Comparison of ENCODE assay signal across 21 cellular contexts in genomic region chr4:24561438-24562139, GRCh38.
"Had no signal": no experiment of that assay in that cellular context is flagged by ENCODE, and none has a peak within 500 bp of the region (broad histone marks: within the 10 kb centered on the region; RNA-seq: fewer than 3 reads in every experiment).

No MANE protein-coding gene starts in this region.

- H3K36me3 ChIP-seq: thyroid gland had no signal

- H3K27me3 ChIP-seq: heart right ventricle, spleen, thyroid gland had no signal

- DNase-seq: activated CD4-positive, alpha-beta memory T cell treated with anti-CD3 and anti-CD28 coated beads, Interleukin-2, amount 10 ng/mL, durations not matched to agents 7 days and 5 days; activated CD4-positive, alpha-beta T cell treated with anti-CD3 and anti-CD28 coated beads, Interleukin-2, amount 10 ng/mL, durations not matched to agents 24 days and 14 days; activated gamma-delta T cell; activated naive CD4-positive, alpha-beta T cell treated with anti-CD3 and anti-CD28 coated beads, Interleukin-2, amount 50 U/mL, for 16 hours; aorta; caudate nucleus; effector CD8-positive, alpha-beta T cell; heart right ventricle; kidney; mammary epithelial cell; naive thymus-derived CD8-positive, alpha-beta T cell; retina; spleen; stimulated activated CD4-positive, alpha-beta T cell treated with anti-CD3 and anti-CD28 coated beads, Interleukin-4, amount 100 ng/mL, for 1 hour; stimulated activated naive CD4-positive, alpha-beta T cell; thyroid gland had no signal

- H3K4me3 Mint-ChIP-seq: activated CD4-positive, alpha-beta memory T cell treated with anti-CD3 and anti-CD28 coated beads, Interleukin-2, amount 10 ng/mL, durations not matched to agents 7 days and 5 days; activated CD4-positive, alpha-beta T cell treated with anti-CD3 and anti-CD28 coated beads, Interleukin-2, amount 10 ng/mL, durations not matched to agents 24 days and 14 days; brain; mesothelial cell of epicardium had no signal

- H3K9me3 ChIP-seq: thyroid gland had no signal

- H3K27me3 Mint-ChIP-seq: activated CD4-positive, alpha-beta memory T cell treated with anti-CD3 and anti-CD28 coated beads, Interleukin-2, amount 10 ng/mL, durations not matched to agents 7 days and 5 days; activated CD4-positive, alpha-beta T cell treated with anti-CD3 and anti-CD28 coated beads, Interleukin-2, amount 10 ng/mL, durations not matched to agents 24 days and 14 days; brain; naive thymus-derived CD8-positive, alpha-beta T cell; progenitor cell of endocrine pancreas had no signal

- H3K4me3 ChIP-seq: heart right ventricle, spleen, thyroid gland had no signal

- H3K27ac ChIP-seq: heart right ventricle, spleen, thyroid gland, VCaP had no signal

- H3K27ac Mint-ChIP-seq: activated CD4-positive, alpha-beta memory T cell treated with anti-CD3 and anti-CD28 coated beads, Interleukin-2, amount 10 ng/mL, durations not matched to agents 7 days and 5 days; activated CD4-positive, alpha-beta T cell treated with anti-CD3 and anti-CD28 coated beads, Interleukin-2, amount 10 ng/mL, durations not matched to agents 24 days and 14 days had no signal

- ATAC-seq: activated CD4-positive, CD25-positive, alpha-beta regulatory T cell treated with anti-CD3 and anti-CD28 coated beads, Interleukin-2, amount 50 U/mL, for 24 hours; heart right ventricle; naive thymus-derived CD8-positive, alpha-beta T cell had no signal
